21 cellular contexts compared by ENCODE assay signal in the genomic region with DNA sequence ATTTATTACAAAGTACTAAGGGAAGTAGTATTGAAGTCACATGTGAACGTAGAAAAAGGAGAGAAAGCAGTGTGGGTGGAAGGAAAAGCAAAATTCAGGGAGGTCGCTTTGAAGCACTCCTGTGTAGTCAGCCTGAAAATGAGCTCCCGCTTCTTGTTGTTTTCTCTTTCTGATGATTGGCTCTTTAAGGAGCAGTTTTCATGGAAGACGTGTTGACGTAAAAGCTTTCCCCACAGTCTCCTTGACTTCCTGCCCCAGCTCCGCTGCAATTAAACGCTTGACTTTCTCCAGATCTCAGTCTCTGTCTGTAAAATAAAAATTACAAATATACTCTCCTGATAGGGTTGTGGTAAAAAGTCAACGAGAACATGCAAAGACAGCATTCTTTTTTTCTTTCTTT.
A peak's percentile ranks its signal among the peaks of the same experiment; 100 is the strongest.
DNase-seq lines count a peak whose midpoint lies in the region; ATAC-seq and TF ChIP-seq lines count a peak whose summit lies in the region.
"Had no signal": no experiment of that assay in that cellular context is flagged by ENCODE, and none has a peak within 500 bp of the region (broad histone marks: within the 10 kb centered on the region; RNA-seq: fewer than 3 reads in every experiment).

No MANE protein-coding gene starts in this region.

- H3K4me1 ChIP-seq in neuron (ENCODE audit: insufficient read depth, low read length), result no peaks in the 10 kb centered on the region
- H3K4me1 ChIP-seq: HAP-1 had no signal

- no peaks in the 10 kb centered on the region for H3K36me3 ChIP-seq in SK-N-MC (ENCODE audit: insufficient read depth, low read length)
- no peaks in the 10 kb centered on the region for H3K36me3 ChIP-seq in neuron (ENCODE audit: insufficient read depth, low read length)
- H3K36me3 ChIP-seq: HAP-1 had no signal

- no peak overlapping the region for H3K9ac ChIP-seq in SK-N-MC (ENCODE audit: insufficient read length)

- no peaks in the 10 kb centered on the region for H3K9me3 ChIP-seq in SK-N-MC (ENCODE audit: low read depth, low read length)
- no peaks in the 10 kb centered on the region for H3K9me3 ChIP-seq in neuron (ENCODE audit: low read length)
- H3K9me3 ChIP-seq: HAP-1 had no signal

- no peak for TF ChIP-seq CTCF in fibroblast of the aortic adventitia (IDR thresholded peaks at IDR 0.05; ENCODE audit: insufficient read depth, low read length)

- H2AFZ ChIP-seq in neuron (ENCODE audit: low read depth, low read length), result peak overlapping the region; percentile 37

- H3K4me3 ChIP-seq in SK-N-MC (no peak overlapping the region), fibroblast of the aortic adventitia (ENCODE audit: low read depth, low read length) (no peak overlapping the region), neuron (ENCODE audit: low read length) (no peak overlapping the region)
- H3K4me3 ChIP-seq: HAP-1 had no signal

- ATAC-seq in HG03354 (IDR thresholded peaks at IDR 0.05; ENCODE audit: poor library complexity, severe bottlenecking, unreplicated experiment), result no peak
- no peak for ATAC-seq in HG03175 (IDR thresholded peaks at IDR 0.05; ENCODE audit: unreplicated experiment)
- ATAC-seq: SK-N-SH treated with all-trans-retinoic acid at 6 μM for 48 hours had no signal

- DNase-seq in SK-N-MC (ENCODE audit: low read depth, low spot score) (peak; percentile 16), fibroblast of the aortic adventitia (ENCODE audit: low read depth) (peak; percentile 11), NCI-H446 treated with DMSO at 0.1 percent for 48 hours (lab: John Stamatoyannopoulos, UW) (no peak), NCI-H1417 treated with DMSO at 0.1 percent for 48 hours (lab: John Stamatoyannopoulos, UW) (no peak)
- DNase-seq: ACHN; C1 segment of cervical spinal cord; CD8-positive, alpha-beta memory T cell; DMS79 treated with DMSO at 0.1 percent for 48 hours; Kasumi-1; MM.1S; NCI-H1092; NCI-H146; NCI-H2081; NCI-H2171 treated with DMSO at 0.1 percent for 48 hours; NCI-H446; SHP77 had no signal

- H3K27ac ChIP-seq in SK-N-MC, result 0 out of 2 replicates have a peak overlapping the region, but pooled peaks have one; percentile 14

- H3K27me3 ChIP-seq in neuron (ENCODE audit: insufficient read depth, low read length), result no peaks in the 10 kb centered on the region

Comparison
In these comparisons a context has a peak if more than half of its experiments do, and no peak if none do; other contexts are left out.
1. DNase-seq: peak in SK-N-MC (single experiment) and fibroblast of the aortic adventitia (single experiment); none in NCI-H446 treated with DMSO at 0.1 percent for 48 hours (single experiment) and NCI-H1417 treated with DMSO at 0.1 percent for 48 hours (single experiment).